ENCODE assay signal across 1 cellular context in the genomic region with DNA sequence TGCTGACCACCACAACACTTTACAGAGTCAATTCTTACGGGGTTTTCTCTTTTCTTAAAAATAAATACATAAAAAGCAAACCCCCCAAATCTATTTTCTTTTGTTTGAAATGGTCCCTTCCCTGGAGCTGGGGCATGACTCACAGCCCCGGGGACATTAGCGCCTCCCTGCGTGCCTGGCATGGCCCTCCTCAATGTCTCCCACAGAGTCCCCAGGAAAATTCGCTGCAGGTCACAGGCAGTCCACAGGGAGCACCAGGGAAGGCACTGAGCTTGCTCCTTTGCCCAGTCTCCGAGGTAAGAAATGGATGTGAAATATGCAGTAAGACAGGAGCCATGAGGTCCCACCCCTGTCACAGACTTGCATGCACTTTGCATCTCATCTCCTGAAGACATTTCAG.
TF ChIP-seq lines count a peak whose summit lies in the region.

No MANE protein-coding gene starts in this region.

TF ChIP-seq in WTC11, 78 proteins besides CTCF, POLR2A, EP300 and RAD21 (continued from another document):
- TF ChIP-seq, protein P1, sequence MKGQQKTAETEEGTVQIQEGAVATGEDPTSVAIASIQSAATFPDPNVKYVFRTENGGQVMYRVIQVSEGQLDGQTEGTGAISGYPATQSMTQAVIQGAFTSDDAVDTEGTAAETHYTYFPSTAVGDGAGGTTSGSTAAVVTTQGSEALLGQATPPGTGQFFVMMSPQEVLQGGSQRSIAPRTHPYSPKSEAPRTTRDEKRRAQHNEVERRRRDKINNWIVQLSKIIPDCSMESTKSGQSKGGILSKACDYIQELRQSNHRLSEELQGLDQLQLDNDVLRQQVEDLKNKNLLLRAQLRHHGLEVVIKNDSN (CRISPR knock-in tag; IDR thresholded peaks at IDR 0.05) = no peak
- TF ChIP-seq ZNF219 (CRISPR knock-in tag; IDR thresholded peaks at IDR 0.05; ENCODE audit: borderline replicate concordance) (no peak), ZBTB21 (CRISPR knock-in tag; IDR thresholded peaks at IDR 0.05; ENCODE audit: borderline replicate concordance) (no peak), GRHL2 (CRISPR knock-in tag; IDR thresholded peaks at IDR 0.05; ENCODE audit: insufficient replicate concordance, severe bottlenecking) (no peak), SOX15 (CRISPR knock-in tag; IDR thresholded peaks at IDR 0.05) (no peak), NR3C1 (CRISPR knock-in tag; conservative IDR thresholded peaks at IDR 0.05; ENCODE audit: low read depth) (no peak), NFYB (CRISPR knock-in tag; conservative IDR thresholded peaks at IDR 0.05; ENCODE audit: low read depth) (no peak)
